ENCODE assay signal across 28 cellular contexts in genomic region chr2:85763831-85764230, GRCh38. TPM values are rescaled to one million over a fixed set of nuclear protein-coding genes. Genes with fewer than 3 reads are reported as not detected.
DNase-seq lines count a peak whose midpoint lies in the region; ATAC-seq and TF ChIP-seq lines count a peak whose summit lies in the region.
"Had no signal": no experiment of that assay in that cellular context is flagged by ENCODE, and none has a peak within 500 bp of the region (broad histone marks: within the 10 kb centered on the region; RNA-seq: fewer than 3 reads in every experiment).

No MANE protein-coding gene starts in this region.

- H3K4me3 ChIP-seq in right atrium auricular region (no peak overlapping the region), mesenchymal stem cell (ENCODE audit: insufficient read depth in 1 of 2, low read depth in 1 of 2, low read length in 2 of 2) (no peak overlapping the region)
- H3K4me3 ChIP-seq: BLaER1 treated with 17β-estradiol and CSF1 and Interleukin-3, amounts not matched to agents 10 nM and 100 nM; coronary artery; ovary; SK-N-MC; transverse colon had no signal

- no peak for TF ChIP-seq CTCF in right atrium auricular region (IDR thresholded peaks at IDR 0.05)

- H3K4me1 ChIP-seq in right atrium auricular region (peaks cover 0 to 91% of the 10 kb centered on the region in 2 donors), mesenchymal stem cell (ENCODE audit: control insufficient read depth, insufficient read depth, low read depth, low read length) (peaks cover 46% of the 10 kb centered on the region)

- H3K4me1 Mint-ChIP-seq in T-helper 17 cell = peaks cover 10% of the 10 kb centered on the region
- H3K4me1 Mint-ChIP-seq in T-helper 2 cell treated with Interferon-gamma antibody and Interleukin-4, amounts not matched to agents 5 μg/mL and 100 μg/mL, for 36 hours (ENCODE audit: low read depth) = peaks cover 2% of the 10 kb centered on the region

- intact Hi-C loops in left ventricle myocardium superior (cut with micrococcal nuclease) = no loop called here

- H3K27ac ChIP-seq in right atrium auricular region = no peak overlapping the region
- no peak overlapping the region for H3K27ac ChIP-seq in mesenchymal stem cell (ENCODE audit: low read length, poor library complexity, severe bottlenecking)
- H3K27ac ChIP-seq: BLaER1 treated with 17β-estradiol and CSF1 and Interleukin-3, amounts not matched to agents 10 nM and 100 nM; ovary; SK-N-MC; transverse colon had no signal

- WGBS in mesenchymal stem cell = 95% methylated on average over 16 of the region's 16 CpGs

- no peak overlapping the region for H3K9ac ChIP-seq in mesenchymal stem cell (ENCODE audit: low read length)
- H3K9ac ChIP-seq: BLaER1 treated with 17β-estradiol and CSF1 and Interleukin-3, amounts not matched to agents 10 nM and 100 nM had no signal

- H3K27me3 ChIP-seq in right atrium auricular region (no peaks in the 10 kb centered on the region), mesenchymal stem cell (ENCODE audit: control insufficient read depth in 1 of 2, insufficient read depth in 1 of 2, low read length in 2 of 2) (peaks cover 5 to 6% of the 10 kb centered on the region in 2 experiments)
- H3K27me3 ChIP-seq: ovary, transverse colon had no signal

- no peak overlapping the region for H2AFZ ChIP-seq in mesenchymal stem cell (ENCODE audit: low read depth, low read length)

- peak overlapping the region; percentile 1 for H4K91ac ChIP-seq in mesenchymal stem cell (ENCODE audit: low read length)

- no peak overlapping the region for H2BK5ac ChIP-seq in mesenchymal stem cell (ENCODE audit: low read depth, low read length, poor library complexity, severe bottlenecking)

- H2AK5ac ChIP-seq in mesenchymal stem cell (ENCODE audit: low read length, severe bottlenecking) = no peak overlapping the region

- H2BK120ac ChIP-seq in mesenchymal stem cell (ENCODE audit: low read depth, low read length) = no peak overlapping the region

- H4K8ac ChIP-seq in mesenchymal stem cell (ENCODE audit: low read length) = no peak overlapping the region

- H3K18ac ChIP-seq in mesenchymal stem cell (ENCODE audit: low read depth in 1 of 2, low read length in 2 of 2) = peak overlapping the region in 1 of 2 experiments; percentile 21

- no peak overlapping the region for H3K4me3 Mint-ChIP-seq in T-helper 17 cell
- H3K4me3 Mint-ChIP-seq in T-helper 2 cell treated with Interferon-gamma antibody and Interleukin-4, amounts not matched to agents 5 μg/mL and 100 μg/mL, for 36 hours = no peak overlapping the region
- H3K4me3 Mint-ChIP-seq: activated CD8-positive, alpha-beta T cell treated with anti-CD3 and anti-CD28 coated beads, Interleukin-2, amount 10 ng/mL, durations not matched to agents 7 days and 5 days; effector memory CD8-positive, alpha-beta T cell; mesothelial cell of epicardium; naive B cell; T-helper 1 cell treated with Interleukin-12 subunit alpha and Interleukin-12 subunit beta and Interleukin-4 antibody, amounts not matched to agents 30 μg/mL and 1 μg/mL, for 36 hours had no signal

- H3K9me3 Mint-ChIP-seq in T-helper 2 cell treated with Interferon-gamma antibody and Interleukin-4, amounts not matched to agents 5 μg/mL and 100 μg/mL, for 36 hours = no peaks in the 10 kb centered on the region
- H3K9me3 Mint-ChIP-seq: activated naive CD4-positive, alpha-beta T cell treated with anti-CD3 and anti-CD28 coated beads, Interleukin-2, amount 50 U/mL, for 72 hours; activated T-helper 2 cell treated with anti-CD3 and anti-CD28 coated beads, Interferon-gamma antibody, Interleukin-2, Interleukin-4, amounts not matched to agents 10 μg/mL and 5 μg/mL and 100 μg/mL, durations not matched to agents 14 hours and 24 hours and 36 hours; effector memory CD8-positive, alpha-beta T cell; mesothelial cell of epicardium; naive B cell; T-helper 1 cell treated with Interleukin-12 subunit alpha and Interleukin-12 subunit beta and Interleukin-4 antibody, amounts not matched to agents 30 μg/mL and 1 μg/mL, for 36 hours had no signal

- H2BK15ac ChIP-seq in mesenchymal stem cell (ENCODE audit: low read depth, poor library complexity, severe bottlenecking) = no peak overlapping the region

- H3K14ac ChIP-seq in mesenchymal stem cell (ENCODE audit: low read length in 2 of 2) = peak overlapping the region in 1 of 2 experiments; percentile 27

- H3K9me3 ChIP-seq in right atrium auricular region (no peaks in the 10 kb centered on the region), T-helper 17 cell (ENCODE audit: control insufficient read depth, low read length, poor library complexity, severe bottlenecking) (no peaks in the 10 kb centered on the region), mesenchymal stem cell (ENCODE audit: control insufficient read depth, low read length) (no peaks in the 10 kb centered on the region)
- H3K9me3 ChIP-seq: BLaER1 treated with 17β-estradiol and CSF1 and Interleukin-3, amounts not matched to agents 10 nM and 100 nM; ovary; transverse colon had no signal

- no peak overlapping the region for H3K4me2 ChIP-seq in mesenchymal stem cell (ENCODE audit: low read length, poor library complexity, severe bottlenecking)

- peaks cover 3% of the 10 kb centered on the region for H3K36me3 Mint-ChIP-seq in T-helper 17 cell (ENCODE audit: low read depth)
- no peaks in the 10 kb centered on the region for H3K36me3 Mint-ChIP-seq in T-helper 2 cell treated with Interferon-gamma antibody and Interleukin-4, amounts not matched to agents 5 μg/mL and 100 μg/mL, for 36 hours (ENCODE audit: low read depth)
- H3K36me3 Mint-ChIP-seq: activated naive CD4-positive, alpha-beta T cell treated with anti-CD3 and anti-CD28 coated beads, Interleukin-2, amount 50 U/mL, for 72 hours; mesothelial cell of epicardium; naive B cell had no signal

- H3K36me3 ChIP-seq in right atrium auricular region = peaks cover 56% of the 10 kb centered on the region
- peaks cover 0 to 19% of the 10 kb centered on the region in 2 experiments for H3K36me3 ChIP-seq in mesenchymal stem cell (ENCODE audit: control insufficient read depth in 1 of 2, insufficient read depth in 2 of 2, low read depth in 1 of 2, low read length in 2 of 2)
- H3K36me3 ChIP-seq: BLaER1 treated with 17β-estradiol and CSF1 and Interleukin-3, amounts not matched to agents 10 nM and 100 nM; ovary; transverse colon had no signal

- H3K23ac ChIP-seq in mesenchymal stem cell (ENCODE audit: low read length in 2 of 2) = no peak overlapping the region

- DNase-seq in left ventricle myocardium superior (peak; percentile 33), right atrium auricular region (ENCODE audit: low spot score) (no peak), T-helper 17 cell (no peak), mesenchymal stem cell (no peak), NCI-H2196 treated with DMSO at 0.1 percent for 48 hours (lab: John Stamatoyannopoulos, UW; ENCODE audit: unreplicated experiment) (no peak)
- DNase-seq in T-helper 2 cell treated with Interferon-gamma antibody and Interleukin-4, amounts not matched to agents 5 μg/mL and 100 μg/mL, for 36 hours (ENCODE audit: low spot score) = no peak
- DNase-seq: activated CD8-positive, alpha-beta T cell treated with anti-CD3 and anti-CD28 coated beads, Interleukin-2, amount 10 ng/mL, durations not matched to agents 7 days and 5 days; aorta; COR-L47; effector memory CD8-positive, alpha-beta T cell; foreskin fibroblast; naive B cell; NCI-H1694 treated with DMSO at 0.1 percent for 48 hours; NCI-H2227 treated with DMSO at 0.1 percent for 48 hours; ovary; RPMI8226; small intestine; stimulated activated CD8-positive, alpha-beta memory T cell treated with anti-CD3 and anti-CD28 coated beads, Interleukin-4, amount 100 ng/mL, for 48 hours; transverse colon had no signal

- H3K79me1 ChIP-seq in mesenchymal stem cell (replicated peaks; ENCODE audit: low read length, poor library complexity, severe bottlenecking) = peaks cover 1% of the 10 kb centered on the region

- H3K27ac Mint-ChIP-seq in T-helper 17 cell = peak overlapping the region; percentile 53
- no peak overlapping the region for H3K27ac Mint-ChIP-seq in T-helper 2 cell treated with Interferon-gamma antibody and Interleukin-4, amounts not matched to agents 5 μg/mL and 100 μg/mL, for 36 hours
- H3K27ac Mint-ChIP-seq: activated CD8-positive, alpha-beta T cell treated with anti-CD3 and anti-CD28 coated beads, Interleukin-2, amount 10 ng/mL, durations not matched to agents 7 days and 5 days; activated naive CD4-positive, alpha-beta T cell treated with anti-CD3 and anti-CD28 coated beads, Interleukin-2, amount 50 U/mL, for 72 hours; activated T-helper 2 cell treated with anti-CD3 and anti-CD28 coated beads, Interferon-gamma antibody, Interleukin-2, Interleukin-4, amounts not matched to agents 10 μg/mL and 5 μg/mL and 100 μg/mL, durations not matched to agents 14 hours and 24 hours and 36 hours; effector memory CD8-positive, alpha-beta T cell; T-helper 1 cell treated with Interleukin-12 subunit alpha and Interleukin-12 subunit beta and Interleukin-4 antibody, amounts not matched to agents 30 μg/mL and 1 μg/mL, for 36 hours had no signal

- ATAC-seq in left ventricle myocardium superior (no peak), T-helper 17 cell (no peak), HG02981 (IDR thresholded peaks at IDR 0.05; ENCODE audit: unreplicated experiment) (no peak)
- ATAC-seq: activated CD8-positive, alpha-beta T cell treated with anti-CD3 and anti-CD28 coated beads, Interleukin-2, amount 10 ng/mL, durations not matched to agents 7 days and 5 days; activated naive CD4-positive, alpha-beta T cell treated with anti-CD3 and anti-CD28 coated beads, Interleukin-2, amount 50 U/mL, for 72 hours; effector memory CD8-positive, alpha-beta T cell; left lobe of liver had no signal

- H2BK12ac ChIP-seq in mesenchymal stem cell (ENCODE audit: low read length in 2 of 2) = peak overlapping the region; percentile 0 to 61

- no peak overlapping the region for H3K4ac ChIP-seq in mesenchymal stem cell (ENCODE audit: low read depth in 1 of 2, low read length in 2 of 2)

- H3K27me3 Mint-ChIP-seq in T-helper 17 cell = peaks cover 85% of the 10 kb centered on the region
- H3K27me3 Mint-ChIP-seq in T-helper 2 cell treated with Interferon-gamma antibody and Interleukin-4, amounts not matched to agents 5 μg/mL and 100 μg/mL, for 36 hours (ENCODE audit: low read depth) = peaks cover 44% of the 10 kb centered on the region

RNA-seq across cellular contexts. Expression of gene ATOH8, which starts 10.0 kb away (rescaled TPM):
- 29.6 TPM for total RNA-seq in left ventricle myocardium superior
- total RNA-seq in right atrium auricular region = 100 to 1,000 TPM in 1 of 2 donors, 10 to 100 TPM in 1; 35.1 to 116 TPM
- not detected for total RNA-seq in T-helper 17 cell
- 5.8 TPM for polyA plus RNA-seq in mesenchymal stem cell (2013, experiment 1 of 2)
- 6.0 TPM for polyA plus RNA-seq in mesenchymal stem cell (2013, experiment 2 of 2)
- total RNA-seq: activated naive CD4-positive, alpha-beta T cell treated with anti-CD3 and anti-CD28 coated beads, Interleukin-2, amount 50 U/mL, for 72 hours had no signal

Comparison
In these comparisons a context has a peak if more than half of its experiments do, and no peak if none do; other contexts are left out.
1. RNA of gene ATOH8, which starts 10.0 kb away (total RNA-seq): 35.1 to 116 TPM in right atrium auricular region and 29.6 TPM in left ventricle myocardium superior (single experiment); not detected in T-helper 17 cell; every median in the first group is over 10 times any median in the second.